14 cellular contexts compared by ENCODE assay signal in genomic region chr16:30720694-30721093, GRCh38.
"Had no signal": no experiment of that assay in that cellular context is flagged by ENCODE, and none has a peak within 500 bp of the region (broad histone marks: within the 10 kb centered on the region; RNA-seq: fewer than 3 reads in every experiment).

No MANE protein-coding gene starts in this region.

- H3K4me1 Mint-ChIP-seq: neural crest cell had no signal

- H3K9me3 Mint-ChIP-seq: activated naive CD4-positive, alpha-beta T cell treated with anti-CD3 and anti-CD28 coated beads, Interleukin-2, amount 10 ng/mL, durations not matched to agents 7 days and 5 days; neural crest cell had no signal

- H3K9me3 ChIP-seq: adrenal gland, ovary, tibial artery, vagina had no signal

- DNase-seq: activated CD4-positive, alpha-beta T cell treated with anti-CD3 and anti-CD28 coated beads, Interleukin-2, amount 50 U/mL, for 48 hours; activated naive CD4-positive, alpha-beta T cell treated with anti-CD3 and anti-CD28 coated beads, Interleukin-2, amount 10 ng/mL, durations not matched to agents 7 days and 5 days; central memory CD4-positive, alpha-beta T cell; islet precursor cell; left ventricle myocardium superior; ovary; stimulated activated CD4-positive, alpha-beta T cell treated with anti-CD3 and anti-CD28 coated beads, Interleukin-4, amount 100 ng/mL, for 1 hour; stimulated activated CD8-positive, alpha-beta memory T cell treated with anti-CD3 and anti-CD28 coated beads, Interleukin-4, amount 100 ng/mL, for 48 hours; T-helper 2 cell had no signal

- H3K4me1 ChIP-seq: tibial artery, vagina had no signal

- H3K27ac Mint-ChIP-seq: activated naive CD4-positive, alpha-beta T cell treated with anti-CD3 and anti-CD28 coated beads, Interleukin-2, amount 10 ng/mL, durations not matched to agents 7 days and 5 days had no signal

- H3K4me3 Mint-ChIP-seq: activated naive CD4-positive, alpha-beta T cell treated with anti-CD3 and anti-CD28 coated beads, Interleukin-2, amount 10 ng/mL, durations not matched to agents 7 days and 5 days; neural crest cell had no signal

- ATAC-seq: esophagus mucosa, left ventricle myocardium superior had no signal

- H3K27ac ChIP-seq: adrenal gland, ovary, tibial artery, vagina had no signal

- H3K27me3 ChIP-seq: adrenal gland, ovary, tibial artery, vagina had no signal

- H3K4me3 ChIP-seq: adrenal gland, ovary, tibial artery, vagina had no signal
